ENCODE assay signal across 1 cellular context in the genomic region with DNA sequence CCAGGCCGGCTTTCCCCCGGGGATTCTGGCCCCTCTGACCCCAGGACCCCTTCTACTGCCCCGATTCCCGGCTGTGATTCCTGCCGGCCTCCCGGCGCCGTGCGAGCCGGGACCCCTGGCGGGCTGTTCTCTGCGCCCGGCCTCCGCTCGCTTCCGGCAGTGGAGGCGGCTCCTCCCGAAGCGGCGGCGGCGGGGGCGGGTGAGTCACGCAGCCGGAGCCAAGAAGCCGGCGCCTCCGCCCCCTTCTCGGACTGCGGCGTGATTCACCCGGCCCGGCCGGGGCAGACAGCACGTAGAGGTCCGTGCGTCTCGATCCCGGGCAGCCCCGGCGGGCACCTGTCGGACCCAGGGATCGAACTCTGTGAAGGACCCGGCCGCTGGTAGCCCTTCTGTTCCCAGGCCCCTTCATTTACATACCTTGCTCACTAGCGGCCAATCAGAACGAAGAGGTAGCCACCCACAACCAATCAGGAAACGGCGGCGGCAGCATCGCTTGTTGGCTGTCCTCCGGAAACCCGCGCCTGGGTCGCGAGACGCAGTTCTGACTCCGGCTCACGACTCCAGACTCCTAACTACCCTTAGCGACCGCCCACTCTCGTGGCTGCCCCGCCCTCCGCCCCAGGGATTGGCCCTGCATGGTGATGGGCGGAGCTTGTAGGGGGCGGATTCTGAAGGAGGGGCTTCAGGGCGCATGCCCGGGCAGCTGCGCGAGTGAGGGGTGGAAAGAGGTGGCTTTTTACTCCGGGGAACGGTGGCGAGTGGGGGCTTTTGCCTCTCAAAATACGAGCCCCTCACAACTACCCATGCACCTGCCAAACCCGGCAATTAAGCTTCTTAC.
TF ChIP-seq lines count a peak whose summit lies in the region.

Gene SERTAD1 (minus strand): TSS at position 543 of the 838 bp plus-strand sequence. CDS start 2,446 bp downstream, outside the sequence.

TF ChIP-seq in HCT116, 20 proteins besides CTCF, POLR2A, EP300 and RAD21 (continued from another document):
- no peak for TF ChIP-seq REST (IDR thresholded peaks at IDR 0.05; ENCODE audit: low read depth)
- TF ChIP-seq, protein P1, sequence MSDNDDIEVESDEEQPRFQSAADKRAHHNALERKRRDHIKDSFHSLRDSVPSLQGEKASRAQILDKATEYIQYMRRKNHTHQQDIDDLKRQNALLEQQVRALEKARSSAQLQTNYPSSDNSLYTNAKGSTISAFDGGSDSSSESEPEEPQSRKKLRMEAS (IDR thresholded peaks at IDR 0.05), result peak; percentile 65
- no peak for TF ChIP-seq EZH2phosphoT487 (IDR thresholded peaks at IDR 0.05; ENCODE audit: borderline replicate concordance)
- no peak for TF ChIP-seq ZNF274 (IDR thresholded peaks at IDR 0.05; ENCODE audit: low read depth, low read length)
- TF ChIP-seq TCF7L2 (IDR thresholded peaks at IDR 0.05; ENCODE audit: borderline replicate concordance, extremely low read depth, insufficient read depth, insufficient read length), result no peak
- TF ChIP-seq, protein P2, sequence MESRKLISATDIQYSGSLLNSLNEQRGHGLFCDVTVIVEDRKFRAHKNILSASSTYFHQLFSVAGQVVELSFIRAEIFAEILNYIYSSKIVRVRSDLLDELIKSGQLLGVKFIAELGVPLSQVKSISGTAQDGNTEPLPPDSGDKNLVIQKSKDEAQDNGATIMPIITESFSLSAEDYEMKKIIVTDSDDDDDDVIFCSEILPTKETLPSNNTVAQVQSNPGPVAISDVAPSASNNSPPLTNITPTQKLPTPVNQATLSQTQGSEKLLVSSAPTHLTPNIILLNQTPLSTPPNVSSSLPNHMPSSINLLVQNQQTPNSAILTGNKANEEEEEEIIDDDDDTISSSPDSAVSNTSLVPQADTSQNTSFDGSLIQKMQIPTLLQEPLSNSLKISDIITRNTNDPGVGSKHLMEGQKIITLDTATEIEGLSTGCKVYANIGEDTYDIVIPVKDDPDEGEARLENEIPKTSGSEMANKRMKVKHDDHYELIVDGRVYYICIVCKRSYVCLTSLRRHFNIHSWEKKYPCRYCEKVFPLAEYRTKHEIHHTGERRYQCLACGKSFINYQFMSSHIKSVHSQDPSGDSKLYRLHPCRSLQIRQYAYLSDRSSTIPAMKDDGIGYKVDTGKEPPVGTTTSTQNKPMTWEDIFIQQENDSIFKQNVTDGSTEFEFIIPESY (IDR thresholded peaks at IDR 0.05; ENCODE audit: extremely low read depth, insufficient replicate concordance, low read length), result no peak
- no peak for TF ChIP-seq CBX3 (IDR thresholded peaks at IDR 0.05; ENCODE audit: low read depth)
- TF ChIP-seq SP1 (IDR thresholded peaks at IDR 0.05; ENCODE audit: low read depth), result peak; percentile 92
